2 cellular contexts compared by ENCODE assay signal in genomic region chr1:26524181-26524580, GRCh38.
TF ChIP-seq lines count a peak whose summit lies in the region.

No MANE protein-coding gene starts in this region.

TF ChIP-seq in HCT116, 20 proteins besides CTCF, POLR2A, EP300 and RAD21:
- TF ChIP-seq REST (IDR thresholded peaks at IDR 0.05; ENCODE audit: low read depth) (no peak), CBX3 (IDR thresholded peaks at IDR 0.05; ENCODE audit: low read depth) (peak; percentile 17; the same call in 1 of the 2 replicates)
- TF ChIP-seq, protein P1, sequence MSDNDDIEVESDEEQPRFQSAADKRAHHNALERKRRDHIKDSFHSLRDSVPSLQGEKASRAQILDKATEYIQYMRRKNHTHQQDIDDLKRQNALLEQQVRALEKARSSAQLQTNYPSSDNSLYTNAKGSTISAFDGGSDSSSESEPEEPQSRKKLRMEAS (IDR thresholded peaks at IDR 0.05): 0 out of 2 replicates have a peak, but pooled peaks have one; percentile 24

TF ChIP-seq in HepG2, 621 proteins besides CTCF, POLR2A, EP300 and RAD21:
- TF ChIP-seq ZHX1 (CRISPR knock-in tag; IDR thresholded peaks at IDR 0.05; ENCODE audit: low read depth) (no peak), RNF2 (conservative IDR thresholded peaks at IDR 0.05; ENCODE audit: low read depth) (no peak), RBAK (CRISPR knock-in tag; IDR thresholded peaks at IDR 0.05) (no peak), ZNF850 (CRISPR knock-in tag; conservative IDR thresholded peaks at IDR 0.05) (no peak), AKAP8 (CRISPR knock-in tag; IDR thresholded peaks at IDR 0.05) (no peak)
- TF ChIP-seq, protein P2, sequence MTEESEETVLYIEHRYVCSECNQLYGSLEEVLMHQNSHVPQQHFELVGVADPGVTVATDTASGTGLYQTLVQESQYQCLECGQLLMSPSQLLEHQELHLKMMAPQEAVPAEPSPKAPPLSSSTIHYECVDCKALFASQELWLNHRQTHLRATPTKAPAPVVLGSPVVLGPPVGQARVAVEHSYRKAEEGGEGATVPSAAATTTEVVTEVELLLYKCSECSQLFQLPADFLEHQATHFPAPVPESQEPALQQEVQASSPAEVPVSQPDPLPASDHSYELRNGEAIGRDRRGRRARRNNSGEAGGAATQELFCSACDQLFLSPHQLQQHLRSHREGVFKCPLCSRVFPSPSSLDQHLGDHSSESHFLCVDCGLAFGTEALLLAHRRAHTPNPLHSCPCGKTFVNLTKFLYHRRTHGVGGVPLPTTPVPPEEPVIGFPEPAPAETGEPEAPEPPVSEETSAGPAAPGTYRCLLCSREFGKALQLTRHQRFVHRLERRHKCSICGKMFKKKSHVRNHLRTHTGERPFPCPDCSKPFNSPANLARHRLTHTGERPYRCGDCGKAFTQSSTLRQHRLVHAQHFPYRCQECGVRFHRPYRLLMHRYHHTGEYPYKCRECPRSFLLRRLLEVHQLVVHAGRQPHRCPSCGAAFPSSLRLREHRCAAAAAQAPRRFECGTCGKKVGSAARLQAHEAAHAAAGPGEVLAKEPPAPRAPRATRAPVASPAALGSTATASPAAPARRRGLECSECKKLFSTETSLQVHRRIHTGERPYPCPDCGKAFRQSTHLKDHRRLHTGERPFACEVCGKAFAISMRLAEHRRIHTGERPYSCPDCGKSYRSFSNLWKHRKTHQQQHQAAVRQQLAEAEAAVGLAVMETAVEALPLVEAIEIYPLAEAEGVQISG (CRISPR knock-in tag; IDR thresholded peaks at IDR 0.05): no peak
